In the genomic region with DNA sequence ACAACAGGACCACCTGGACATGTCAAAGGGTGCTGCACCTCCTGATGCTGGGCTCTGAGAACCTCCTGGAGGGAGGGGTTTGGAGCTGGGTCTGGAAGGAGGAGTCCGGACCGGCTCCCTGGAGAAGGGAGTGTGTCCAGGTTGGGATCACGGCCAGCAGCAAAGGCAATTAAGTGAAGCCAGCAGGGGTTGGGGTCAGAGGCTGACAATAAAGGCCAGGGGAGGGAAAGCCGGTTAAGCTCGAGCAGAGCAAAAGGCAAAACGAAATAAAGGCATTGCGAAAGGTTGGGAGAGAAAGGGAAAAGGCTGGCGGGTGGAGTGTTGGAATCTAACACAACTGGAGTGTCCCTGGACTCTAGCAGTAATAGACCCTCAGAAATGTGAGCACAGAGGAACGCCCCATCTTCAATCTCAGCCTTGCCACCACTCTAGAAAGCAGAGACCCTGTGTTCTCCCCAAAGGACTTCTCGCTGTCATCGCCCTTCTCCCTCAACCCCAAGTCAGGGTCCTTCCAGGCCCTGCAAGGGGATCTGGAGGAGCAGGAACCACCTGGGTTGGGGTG, we compare ENCODE assay signal across 12 cellular contexts.
DNase-seq lines count a peak whose midpoint lies in the region; ATAC-seq lines count a peak whose summit lies in the region.
"Had no signal": no experiment of that assay in that cellular context is flagged by ENCODE, and none has a peak within 500 bp of the region (broad histone marks: within the 10 kb centered on the region; RNA-seq: fewer than 3 reads in every experiment).

No MANE protein-coding gene starts in this region.

- H3K9me3 Mint-ChIP-seq in effector memory CD8-positive, alpha-beta T cell: no peaks in the 10 kb centered on the region

- peaks cover 24% of the 10 kb centered on the region for H3K4me1 ChIP-seq in neuron (ENCODE audit: insufficient read depth, low read length)

- peak overlapping the region; percentile 68 to 82 for H3K4me3 Mint-ChIP-seq in effector memory CD8-positive, alpha-beta T cell

- H3K36me3 Mint-ChIP-seq in effector memory CD8-positive, alpha-beta T cell (ENCODE audit: insufficient read depth): peaks cover 3% of the 10 kb centered on the region

- H3K4me1 Mint-ChIP-seq in effector memory CD8-positive, alpha-beta T cell (ENCODE audit: low read depth in 2 of 2): peaks cover 0 to 8% of the 10 kb centered on the region in 2 donors

- ATAC-seq in effector memory CD8-positive, alpha-beta T cell (replicated peaks): no peak
- no peak for ATAC-seq in GM21381 (IDR thresholded peaks at IDR 0.05; ENCODE audit: unreplicated experiment)

- no peaks in the 10 kb centered on the region for H3K27me3 ChIP-seq in neuron (ENCODE audit: insufficient read depth, low read length)

- H2AFZ ChIP-seq in neuron (ENCODE audit: low read depth, low read length): no peak overlapping the region

- DNase-seq in DMS 273 (lab: John Stamatoyannopoulos, UW; ENCODE audit: unreplicated experiment) (peak; percentile 39), DMS 273 treated with DMSO at 0.1 percent for 48 hours (lab: John Stamatoyannopoulos, UW) (no peak), NCI-H69 (lab: John Stamatoyannopoulos, UW) (peak; percentile 70), NAMALWA (ENCODE audit: low spot score) (no peak), D341Med (ENCODE audit: low spot score) (no peak)
- DNase-seq in effector memory CD8-positive, alpha-beta T cell: no peak
- DNase-seq: Kasumi-1; NCI-H524 treated with DMSO at 0.1 percent for 48 hours; stimulated activated CD4-positive, alpha-beta T cell treated with anti-CD3 and anti-CD28 coated beads, Interleukin-12 subunit alpha, Interleukin-12 subunit beta, amount 100 ng/mL, for 4 hours; stimulated activated naive CD4-positive, alpha-beta T cell had no signal

- no peaks in the 10 kb centered on the region for H3K9me3 ChIP-seq in neuron (ENCODE audit: low read length)

- peaks cover 63 to 81% of the 10 kb centered on the region in 2 donors for H3K27me3 Mint-ChIP-seq in effector memory CD8-positive, alpha-beta T cell

- H3K27ac Mint-ChIP-seq in effector memory CD8-positive, alpha-beta T cell: no peak overlapping the region

- peaks cover 6% of the 10 kb centered on the region for H3K36me3 ChIP-seq in neuron (ENCODE audit: insufficient read depth, low read length)

- H3K4me3 ChIP-seq in neuron (ENCODE audit: low read length): peak overlapping the region; percentile 93

Comparison
In these comparisons a context has a peak if more than half of its experiments do, and no peak if none do; other contexts are left out.
1. DNase-seq: peak in DMS 273 (single experiment) and NCI-H69 (single experiment); none in DMS 273 treated with DMSO at 0.1 percent for 48 hours (single experiment), effector memory CD8-positive, alpha-beta T cell (0 of 3), NAMALWA (single experiment) and D341Med (single experiment).